In the genomic region with DNA sequence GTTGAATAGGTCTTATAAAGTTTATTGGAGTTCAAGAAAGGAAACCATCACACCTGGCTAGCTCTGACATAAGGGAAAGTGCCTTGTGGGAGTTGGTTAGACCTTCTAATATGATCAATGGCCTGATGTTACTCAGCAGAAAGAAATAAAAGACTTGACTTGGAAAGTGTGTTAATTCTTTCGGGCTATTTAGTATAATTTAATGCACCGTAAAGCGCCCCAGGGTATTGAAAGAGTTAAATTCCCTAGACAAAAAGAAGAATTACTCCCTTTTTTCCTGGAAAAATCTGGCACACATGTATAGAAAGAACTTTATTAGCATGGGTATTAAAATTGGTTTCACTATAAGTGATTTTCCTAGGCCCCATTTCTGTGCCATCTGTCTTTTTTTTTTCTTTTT, we compare ENCODE assay signal across 13 cellular contexts.
DNase-seq lines count a peak whose midpoint lies in the region; ATAC-seq, FAIRE-seq and TF ChIP-seq lines count a peak whose summit lies in the region.
"Had no signal": no experiment of that assay in that cellular context is flagged by ENCODE, and none has a peak within 500 bp of the region (broad histone marks: within the 10 kb centered on the region; RNA-seq: fewer than 3 reads in every experiment).

No MANE protein-coding gene starts in this region.

- H3K79me1 ChIP-seq in H1 (ENCODE audit: low read depth, low read length) (no peaks in the 10 kb centered on the region), neuronal stem cell (ENCODE audit: low read depth, low read length) (no peaks in the 10 kb centered on the region)

- H3K36me3 Mint-ChIP-seq in activated naive CD8-positive, alpha-beta T cell treated with anti-CD3 and anti-CD28 coated beads for 36 hours, result no peaks in the 10 kb centered on the region

- H3K4me3 Mint-ChIP-seq in activated naive CD8-positive, alpha-beta T cell treated with anti-CD3 and anti-CD28 coated beads for 36 hours, result no peak overlapping the region
- H3K4me3 Mint-ChIP-seq: B cell; CD4-positive, alpha-beta T cell had no signal

- H3K36me3 ChIP-seq in H1 (ENCODE audit: control insufficient read depth in 2 of 4, insufficient read depth in 4 of 4, low read length in 3 of 4) (no peaks in the 10 kb centered on the region; a peak in 1 of 8 replicates), neuronal stem cell (replicated peaks in 1 of 2; ENCODE audit: control insufficient read depth in 2 of 2, insufficient read depth in 2 of 2, low read length in 2 of 2) (no peaks in the 10 kb centered on the region)

- no peak for TF ChIP-seq RAD21 in H1 (IDR thresholded peaks at IDR 0.05 in 1 of 2, conservative IDR thresholded peaks at IDR 0.05 in 1 of 2; ENCODE audit: low read depth in 2 of 2, low read length in 2 of 2)

- H2BK12ac ChIP-seq in H1 (ENCODE audit: low read depth, low read length), result no peak overlapping the region
- H2BK12ac ChIP-seq in neuronal stem cell (ENCODE audit: low read length), result no peak overlapping the region

- POLR2A ChIA-PET in H1 (lab: Charles Lee; ENCODE audit: partially characterized antibody), result no interaction called here

- H3K27me3 ChIP-seq in H1 (replicated peaks in 1 of 4; ENCODE audit: control insufficient read depth in 3 of 4, extremely low read depth in 1 of 4, insufficient read depth in 3 of 4, low read length in 3 of 4), result no peaks in the 10 kb centered on the region
- no peaks in the 10 kb centered on the region for H3K27me3 ChIP-seq in neuronal stem cell (ENCODE audit: control insufficient read depth in 3 of 3, insufficient read depth in 3 of 3, low read depth in 1 of 3, low read length in 3 of 3)

- H2BK15ac ChIP-seq in H1 (ENCODE audit: low read length) (no peak overlapping the region), neuronal stem cell (ENCODE audit: low read length) (no peak overlapping the region)

- no peaks in the 10 kb centered on the region for H3K23me2 ChIP-seq in H1 (ENCODE audit: low read depth, low read length)

- H3K23ac ChIP-seq in H1 (ENCODE audit: insufficient read length), result no peak overlapping the region
- H3K23ac ChIP-seq in neuronal stem cell (ENCODE audit: low read depth, low read length, poor library complexity), result no peak overlapping the region

- no peak overlapping the region for H4K5ac ChIP-seq in H1 (ENCODE audit: insufficient read length, low read depth, low read length)

- no peak overlapping the region for H3K4me2 ChIP-seq in H1 (ENCODE audit: insufficient read depth in 1 of 2, low read depth in 2 of 2, low read length in 2 of 2)
- H3K4me2 ChIP-seq in neuronal stem cell (ENCODE audit: insufficient read depth, low read length, poor library complexity, severe bottlenecking), result no peak overlapping the region

- TF ChIP-seq POLR2A in H1 (IDR thresholded peaks at IDR 0.05; ENCODE audit: control extremely low read depth in 1 of 2, low read depth in 2 of 2, low read length in 2 of 2), result no peak

- TF ChIP-seq CTCF in H1 (IDR thresholded peaks at IDR 0.05; ENCODE audit: control extremely low read depth in 1 of 3, insufficient read depth in 1 of 3, low read depth in 1 of 3, low read length in 3 of 3), result no peak

- H2BK120ac ChIP-seq in H1 (replicated peaks; ENCODE audit: low read depth, low read length) (no peak overlapping the region), neuronal stem cell (ENCODE audit: low read depth, low read length) (no peak overlapping the region)

- H3K27me3 Mint-ChIP-seq in activated naive CD8-positive, alpha-beta T cell treated with anti-CD3 and anti-CD28 coated beads for 36 hours, result no peaks in the 10 kb centered on the region
- H3K27me3 Mint-ChIP-seq: B cell; CD4-positive, alpha-beta T cell had no signal

- H3K18ac ChIP-seq in H1 (ENCODE audit: extremely low read depth, low read length) (no peak overlapping the region), neuronal stem cell (ENCODE audit: low read length) (no peak overlapping the region)

- H3K27ac Mint-ChIP-seq in activated naive CD8-positive, alpha-beta T cell treated with anti-CD3 and anti-CD28 coated beads for 36 hours, result no peak overlapping the region
- H3K27ac Mint-ChIP-seq: B cell; CD4-positive, alpha-beta T cell had no signal

- peaks cover 0 to 4% (median 3%) of the 10 kb centered on the region in 4 experiments; a peak in 3 of 7 replicates for H3K4me1 ChIP-seq in H1 (replicated peaks in 1 of 4; ENCODE audit: control insufficient read depth in 3 of 4, insufficient read depth in 4 of 4, low read length in 3 of 4)
- H3K4me1 ChIP-seq in neuronal stem cell (ENCODE audit: control insufficient read depth in 2 of 2, insufficient read depth in 1 of 2, low read depth in 1 of 2, low read length in 2 of 2), result peaks cover 0 to 3% of the 10 kb centered on the region in 2 donors

- H3K4me3 ChIP-seq in H1 (ENCODE audit: extremely low read depth in 1 of 4, insufficient read depth in 2 of 4, low read depth in 3 of 4, low read length in 4 of 4) (no peak overlapping the region), neuronal stem cell (ENCODE audit: low read length in 2 of 2) (no peak overlapping the region)
- H3K4me3 ChIP-seq: GM12878, GM23248 had no signal

- no peak overlapping the region for H4K91ac ChIP-seq in H1 (replicated peaks; ENCODE audit: insufficient read length, low read length)
- no peak overlapping the region for H4K91ac ChIP-seq in neuronal stem cell (ENCODE audit: low read depth, low read length, poor library complexity)

- CTCF ChIA-PET in H1 (lab: Charles Lee; ENCODE audit: partially characterized antibody), result interaction anchor here (0.6 kb wide), 1 partner anchor 34 kb away, joined by 3 read pairs; no protein-coding TSS in a partner anchor

- no peak overlapping the region for H3K4ac ChIP-seq in H1 (replicated peaks; ENCODE audit: insufficient read length, low read depth, low read length)
- H3K4ac ChIP-seq in neuronal stem cell (ENCODE audit: low read length), result no peak overlapping the region

- DNase-seq in NCI-H748 (lab: John Stamatoyannopoulos, UW; ENCODE audit: unreplicated experiment), result peak; percentile 54
- no peak for DNase-seq in NCI-H748 treated with DMSO at 0.1 percent for 48 hours (lab: John Stamatoyannopoulos, UW)
- no peak for DNase-seq in H1 (ENCODE audit: low read depth in 1 of 2, low spot score in 2 of 2)
- DNase-seq in neuronal stem cell (ENCODE audit: low spot score), result peak; percentile 1
- no peak for DNase-seq in NCI-H82 (lab: John Stamatoyannopoulos, UW)
- no peak for DNase-seq in activated naive CD8-positive, alpha-beta T cell treated with anti-CD3 and anti-CD28 coated beads for 36 hours
- DNase-seq: C1 segment of cervical spinal cord; CD4-positive, alpha-beta T cell; GM23248 had no signal

- H3K14ac ChIP-seq in H1 (ENCODE audit: insufficient read length) (no peak overlapping the region), neuronal stem cell (ENCODE audit: low read length) (no peak overlapping the region)

- 97% methylated on average over 3 of the region's 3 CpGs; no CpG with 5 or more reads in 1 of the 2 experiments for WGBS in H1 (ENCODE audit: extremely low coverage in 1 of 2, insufficient coverage in 1 of 2, insufficient read length in 1 of 2, insufficient replicate concordance in 2 of 2, low coverage in 1 of 2, low lambda C conversion rate in 2 of 2, missing lambda C conversion rate in 1 of 2), 2 experiments
- WGBS in neuronal stem cell (ENCODE audit: extremely low coverage in 2 of 2, insufficient read length in 2 of 2, insufficient replicate concordance in 1 of 2), 2 donors, result no CpG with 5 or more reads among the region's 3 CpGs

- H4K8ac ChIP-seq in H1 (ENCODE audit: extremely low read depth, insufficient read depth, low read length) (no peak overlapping the region), neuronal stem cell (ENCODE audit: low read depth, low read length) (no peak overlapping the region)

- no peaks in the 10 kb centered on the region for H3K4me1 Mint-ChIP-seq in activated naive CD8-positive, alpha-beta T cell treated with anti-CD3 and anti-CD28 coated beads for 36 hours
- H3K4me1 Mint-ChIP-seq: B cell had no signal

- no peak overlapping the region for H2BK20ac ChIP-seq in H1 (ENCODE audit: low read length)

- peaks cover 8% of the 10 kb centered on the region for H3K9me3 Mint-ChIP-seq in activated naive CD8-positive, alpha-beta T cell treated with anti-CD3 and anti-CD28 coated beads for 36 hours

- H3K9me3 ChIP-seq in H1 (ENCODE audit: insufficient read depth in 2 of 2, low read depth in 1 of 2, low read length in 1 of 2), result peaks cover 0 to 6% of the 10 kb centered on the region in 2 experiments; a peak in 1 of 4 replicates
- no peaks in the 10 kb centered on the region for H3K9me3 ChIP-seq in neuronal stem cell (replicated peaks in 1 of 2; ENCODE audit: control insufficient read depth in 2 of 2, insufficient read depth in 1 of 2, low read depth in 1 of 2, low read length in 2 of 2)

- no peak overlapping the region for H3K56ac ChIP-seq in H1 (replicated peaks; ENCODE audit: insufficient read length, low read depth, low read length)

- no peak for TF ChIP-seq EP300 in H1 (IDR thresholded peaks at IDR 0.05; ENCODE audit: borderline replicate concordance in 1 of 2, low read depth in 2 of 2, low read length in 2 of 2)

- H4K20me1 ChIP-seq in H1 (replicated peaks in 1 of 2; ENCODE audit: control insufficient read depth in 1 of 2, insufficient read depth in 2 of 2, low read length in 2 of 2), result no peaks in the 10 kb centered on the region

- no peaks in the 10 kb centered on the region for H3K79me2 ChIP-seq in H1 (ENCODE audit: control insufficient read depth in 1 of 2, insufficient read depth in 2 of 2, low read length in 2 of 2)

- no peak overlapping the region for H2AFZ ChIP-seq in H1 (ENCODE audit: low read length)
- no peak overlapping the region for H2AFZ ChIP-seq in neuronal stem cell (ENCODE audit: low read length)
- H2AFZ ChIP-seq: GM23248 had no signal

- H3K27ac ChIP-seq in H1 (ENCODE audit: low read depth, low read length) (peak overlapping the region; percentile 21; the same call in 1 of the 2 replicates), neuronal stem cell (replicated peaks; ENCODE audit: low read length) (peak overlapping the region; percentile 84)
- H3K27ac ChIP-seq: GM23248 had no signal

- ATAC-seq in GM21390 (IDR thresholded peaks at IDR 0.05; ENCODE audit: unreplicated experiment), result no peak
- ATAC-seq: GM12878 had no signal

- H2BK5ac ChIP-seq in H1 (ENCODE audit: low read depth, low read length), result no peak overlapping the region
- H2BK5ac ChIP-seq in neuronal stem cell (ENCODE audit: low read length), result no peak overlapping the region

- H3K9ac ChIP-seq in H1 (replicated peaks in 1 of 4; ENCODE audit: extremely low read depth in 1 of 4, low read depth in 3 of 4, low read length in 3 of 4) (no peak overlapping the region), neuronal stem cell (ENCODE audit: low read depth, low read length, poor library complexity) (no peak overlapping the region)
- H3K9ac ChIP-seq: GM23248 had no signal

- H2AK5ac ChIP-seq in H1 (ENCODE audit: low read depth, low read length), result no peak overlapping the region
- no peak overlapping the region for H2AK5ac ChIP-seq in neuronal stem cell (ENCODE audit: low read depth, low read length)

- FAIRE-seq in H1 (lab: Jason Lieb, UNC), result no peak
- FAIRE-seq: GM12878, GM18507 had no signal

TF ChIP-seq in H1, 55 proteins besides CTCF, POLR2A, EP300 and RAD21 (continues in another document):
- TF ChIP-seq HDAC6 (IDR thresholded peaks at IDR 0.05; ENCODE audit: low read depth, low read length), result no peak
- no peak for TF ChIP-seq RFX5 (IDR thresholded peaks at IDR 0.05; ENCODE audit: borderline replicate concordance, low read depth, low read length)
- no peak for TF ChIP-seq CTBP2 (IDR thresholded peaks at IDR 0.05; ENCODE audit: borderline replicate concordance, insufficient read depth, insufficient read length, low read length)

Comparison
In these comparisons a context has a peak if more than half of its experiments do, and no peak if none do; other contexts are left out.
1. DNase-seq: peak in NCI-H748 (single experiment) and neuronal stem cell (single experiment); none in NCI-H748 treated with DMSO at 0.1 percent for 48 hours (single experiment), H1 (0 of 2), NCI-H82 (single experiment) and activated naive CD8-positive, alpha-beta T cell treated with anti-CD3 and anti-CD28 coated beads for 36 hours (single experiment).